Comparison of ENCODE assay signal across 8 cellular contexts in genomic region chr2:197515277-197515797, GRCh38. TPM values are rescaled to one million over a fixed set of nuclear protein-coding genes. Genes with fewer than 3 reads are reported as not detected.
A peak's percentile ranks its signal among the peaks of the same experiment; 100 is the strongest.
DNase-seq lines count a peak whose midpoint lies in the region; ATAC-seq and TF ChIP-seq lines count a peak whose summit lies in the region.

No MANE protein-coding gene starts in this region.

- H3K27me3 ChIP-seq in IMR-90 (ENCODE audit: control insufficient read depth, insufficient read depth, low read length) (no peaks in the 10 kb centered on the region), skeletal muscle satellite cell (ENCODE audit: control insufficient read depth, insufficient read depth, low read length) (no peaks in the 10 kb centered on the region)

- DNase-seq in IMR-90: peak; percentile 31
- DNase-seq in activated CD8-positive, alpha-beta T cell treated with anti-CD3 and anti-CD28 coated beads, Interleukin-2, amount 10 ng/mL, durations not matched to agents 7 days and 5 days: no peak
- DNase-seq in left ventricle myocardium superior: no peak
- DNase-seq in T1000 (lab: John Stamatoyannopoulos, UW): no peak
- DNase-seq in GDM1 (lab: John Stamatoyannopoulos, UW): no peak

- dilution Hi-C loops in IMR-90 (cut with HindIII; ENCODE audit: low sequenced_read_pairs, unreplicated experiment): no loop called here

- H4K5ac ChIP-seq in IMR-90 (ENCODE audit: low read depth, low read length): peak overlapping the region; percentile 37

- H3K9me3 ChIP-seq in IMR-90 (ENCODE audit: control insufficient read depth, insufficient read depth, low read length) (no peaks in the 10 kb centered on the region), skeletal muscle satellite cell (replicated peaks; ENCODE audit: low read length) (no peaks in the 10 kb centered on the region)

- peaks cover 3% of the 10 kb centered on the region for H3K9me3 Mint-ChIP-seq in activated CD8-positive, alpha-beta T cell treated with anti-CD3 and anti-CD28 coated beads, Interleukin-2, amount 10 ng/mL, durations not matched to agents 7 days and 5 days (ENCODE audit: insufficient read depth)

- peak overlapping the region; percentile 91 for H3K27ac Mint-ChIP-seq in activated CD8-positive, alpha-beta T cell treated with anti-CD3 and anti-CD28 coated beads, Interleukin-2, amount 10 ng/mL, durations not matched to agents 7 days and 5 days

- H3K56ac ChIP-seq in IMR-90 (ENCODE audit: extremely low read depth, insufficient read depth, low read length): peak overlapping the region; percentile 58

- peak overlapping the region; percentile 90 for H3K4ac ChIP-seq in IMR-90 (ENCODE audit: low read depth, low read length)

- TF ChIP-seq CTCF in C4-2B (conservative IDR thresholded peaks at IDR 0.05) (no peak), IMR-90 (conservative IDR thresholded peaks at IDR 0.05; ENCODE audit: low read depth, low read length) (no peak)

- no TSS peak for BruUV-seq in IMR-90 (replicated peaks; lab: Mats Ljungman, UMichigan)

- H3K27ac ChIP-seq in C4-2B (peak overlapping the region; percentile 100), IMR-90 (ENCODE audit: insufficient read depth, low read length) (peak overlapping the region; percentile 65)

- in situ Hi-C loops in IMR-90 (cut with MboI; ENCODE audit: low sequenced_read_pairs): loop anchor here (10.0 kb wide), 1 partner anchor 189 kb away; the partner anchor contains the start of gene MARS2

- peak overlapping the region; percentile 89 for H3K14ac ChIP-seq in IMR-90 (replicated peaks; ENCODE audit: low read depth, low read length)

- H3K23ac ChIP-seq in IMR-90 (ENCODE audit: low read depth, low read length): peak overlapping the region; percentile 79

- H3K18ac ChIP-seq in IMR-90 (ENCODE audit: low read depth, low read length): peak overlapping the region; percentile 21

- H3K4me1 ChIP-seq in IMR-90 (ENCODE audit: control insufficient read depth, insufficient read depth, low read length): peaks cover 4% of the 10 kb centered on the region; the same call in 1 of the 2 replicates
- H3K4me1 ChIP-seq in skeletal muscle satellite cell (ENCODE audit: control insufficient read depth, insufficient read depth, low read length): peaks cover 14% of the 10 kb centered on the region

- H4K91ac ChIP-seq in IMR-90 (ENCODE audit: insufficient read depth, low read depth, low read length): peak overlapping the region; percentile 70

- POLR2A ChIA-PET in IMR-90 (lab: Charles Lee; ENCODE audit: unreplicated experiment): interaction anchor here (0.6 kb wide), 1 partner anchor 16 kb away, joined by 3 read pairs; the partner anchor contains the start of gene HSPD1
- POLR2A ChIA-PET in activated CD8-positive, alpha-beta T cell treated with anti-CD3 and anti-CD28 coated beads, Interleukin-2, amount 10 ng/mL, durations not matched to agents 7 days and 5 days (lab: Charles Lee): interaction anchor here (0.7 to 5.8 kb wide), 9 partner anchors 10 to 190 kb away, joined by 3 to 134 read pairs (median 5); partner anchors contain the start of genes COQ10B, HSPD1, HSPE1 and MARS2

- H3K4me2 ChIP-seq in IMR-90 (ENCODE audit: low read depth, low read length): peak overlapping the region; percentile 83
- peak overlapping the region; percentile 85 for H3K4me2 ChIP-seq in skeletal muscle satellite cell (ENCODE audit: low read length)

- intact Hi-C loops in IMR-90 (cut with micrococcal nuclease): loop anchor here (5.0 kb wide), 2 partner anchors 157 to 192 kb away; partner anchors contain the start of gene MARS2
- intact Hi-C loops in left ventricle myocardium superior (cut with micrococcal nuclease): no loop called here

- H3K4me3 Mint-ChIP-seq in activated CD8-positive, alpha-beta T cell treated with anti-CD3 and anti-CD28 coated beads, Interleukin-2, amount 10 ng/mL, durations not matched to agents 7 days and 5 days: peak overlapping the region; percentile 91

- H4K8ac ChIP-seq in IMR-90 (ENCODE audit: low read depth in 2 of 2, low read length in 2 of 2): peak overlapping the region; percentile 40 to 87

- H3K4me3 ChIP-seq in IMR-90 (ENCODE audit: insufficient read depth, low read depth, low read length): peak overlapping the region; percentile 80
- H3K4me3 ChIP-seq in skeletal muscle satellite cell (ENCODE audit: low read length): peak overlapping the region; percentile 89

- H2BK5ac ChIP-seq in IMR-90 (ENCODE audit: low read depth, low read length, poor library complexity, severe bottlenecking): peak overlapping the region; percentile 83

- peaks cover 33% of the 10 kb centered on the region for H3K4me1 Mint-ChIP-seq in activated CD8-positive, alpha-beta T cell treated with anti-CD3 and anti-CD28 coated beads, Interleukin-2, amount 10 ng/mL, durations not matched to agents 7 days and 5 days (ENCODE audit: low read depth)

- CTCF ChIA-PET in IMR-90 (lab: Yijun Ruan, JAX): no interaction called here
- CTCF ChIA-PET in activated CD8-positive, alpha-beta T cell treated with anti-CD3 and anti-CD28 coated beads, Interleukin-2, amount 10 ng/mL, durations not matched to agents 7 days and 5 days (lab: Charles Lee): interaction anchor here (2.4 kb wide), 1 partner anchor 14 kb away, joined by 15 read pairs; the partner anchor contains the start of genes HSPD1 and HSPE1

- H2AK5ac ChIP-seq in IMR-90 (ENCODE audit: low read depth, low read length): no peak overlapping the region

- peaks cover under 1% of the 10 kb centered on the region; the same call in 1 of the 2 replicates for H4K20me1 ChIP-seq in IMR-90 (ENCODE audit: insufficient read depth, low read length)

- H2AFZ ChIP-seq in IMR-90 (replicated peaks; ENCODE audit: low read length, poor library complexity): peak overlapping the region; percentile 95

- H3K36me3 ChIP-seq in IMR-90 (ENCODE audit: control insufficient read depth, insufficient read depth, low read length): no peaks in the 10 kb centered on the region
- no peaks in the 10 kb centered on the region for H3K36me3 ChIP-seq in skeletal muscle satellite cell (ENCODE audit: insufficient read depth, low read length)

- peak; percentile 10 for ATAC-seq in GM19351 (IDR thresholded peaks at IDR 0.05; ENCODE audit: unreplicated experiment)
- ATAC-seq in IMR-90 (ENCODE audit: low read depth): no peak
- peak; percentile 6 for ATAC-seq in activated CD8-positive, alpha-beta T cell treated with anti-CD3 and anti-CD28 coated beads, Interleukin-2, amount 10 ng/mL, durations not matched to agents 7 days and 5 days
- peak; percentile 1 for ATAC-seq in left ventricle myocardium superior

- H2AK9ac ChIP-seq in IMR-90 (replicated peaks; ENCODE audit: low read depth, low read length, poor library complexity): peak overlapping the region; percentile 99

- H2BK20ac ChIP-seq in IMR-90 (ENCODE audit: low read depth, low read length): no peak overlapping the region

- H2BK15ac ChIP-seq in IMR-90 (ENCODE audit: low read depth, low read length): peak overlapping the region; percentile 2; the same call in 1 of the 3 replicates

- no peaks in the 10 kb centered on the region for H3K27me3 Mint-ChIP-seq in activated CD8-positive, alpha-beta T cell treated with anti-CD3 and anti-CD28 coated beads, Interleukin-2, amount 10 ng/mL, durations not matched to agents 7 days and 5 days (ENCODE audit: low read depth)

- 0 out of 4 replicates have a peak, but pooled peaks cover 0 to 8% of the 10 kb centered on the region in 2 experiments for H3K79me1 ChIP-seq in IMR-90 (ENCODE audit: low read depth in 1 of 2, low read length in 2 of 2)

- H3K36me3 Mint-ChIP-seq in activated CD8-positive, alpha-beta T cell treated with anti-CD3 and anti-CD28 coated beads, Interleukin-2, amount 10 ng/mL, durations not matched to agents 7 days and 5 days (ENCODE audit: low read depth): peaks cover 13% of the 10 kb centered on the region

- peak overlapping the region; percentile 70 for H2BK120ac ChIP-seq in IMR-90 (ENCODE audit: low read depth, low read length)

- WGBS in IMR-90 (ENCODE audit: extremely low coverage in 2 of 2, insufficient read length in 1 of 2), 2 experiments: 3% methylated on average over 21 of the region's 24 CpGs; no CpG with 5 or more reads in 1 of the 2 experiments

- no peak for TF ChIP-seq POLR2A in IMR-90 (IDR thresholded peaks at IDR 0.05; ENCODE audit: low read depth, low read length)

- 0 out of 2 replicates have a peak, but pooled peaks cover 1% of the 10 kb centered on the region for H3K9me1 ChIP-seq in IMR-90 (ENCODE audit: insufficient read depth, low read length)

- H3K9ac ChIP-seq in IMR-90 (ENCODE audit: low read depth, low read length) (peak overlapping the region; percentile 80), skeletal muscle satellite cell (ENCODE audit: low read depth, low read length) (peak overlapping the region; percentile 97)

- no peak for TF ChIP-seq RAD21 in IMR-90 (IDR thresholded peaks at IDR 0.05; ENCODE audit: low read length)

TF ChIP-seq in IMR-90, 13 proteins besides CTCF, POLR2A, EP300 and RAD21 (continues in another document):
- TF ChIP-seq CEBPB (IDR thresholded peaks at IDR 0.05; ENCODE audit: low read depth, low read length) (no peak), FOS (IDR thresholded peaks at IDR 0.05; ENCODE audit: low read depth, low read length) (no peak), BHLHE40 (IDR thresholded peaks at IDR 0.05; ENCODE audit: low read depth, low read length) (no peak)

RNA-seq across cellular contexts. Expression of gene MOB4, which starts 0.5 kb away (rescaled TPM):
- total RNA-seq in IMR-90 (2012; rRNA removed) (34.8 and 69.4 TPM in 2 replicates), left ventricle myocardium superior (33.0 TPM)
- polyA plus RNA-seq in IMR-90 (2012; rRNA removed): 29.3 and 36.0 TPM in 2 replicates
- 5.9 and 7.6 TPM in 2 replicates for polyA plus RNA-seq in IMR-90 (2012; cell fraction: cytosol; rRNA removed)
- polyA plus RNA-seq in IMR-90 (2012; cell fraction: nucleus; rRNA removed; ENCODE audit: low replicate concordance): 1.5 and 8.2 TPM in 2 replicates
- 10 to 100 TPM; 16.5 to 21.3 TPM for total RNA-seq in activated CD8-positive, alpha-beta T cell treated with anti-CD3 and anti-CD28 coated beads, Interleukin-2, amount 10 ng/mL, durations not matched to agents 7 days and 5 days
- 28.8 and 33.0 TPM in 2 replicates for total RNA-seq in skeletal muscle satellite cell (2012; rRNA removed)

RNA-seq across cellular contexts. Expression of gene HSPE1, which starts 15.2 kb away (rescaled TPM):
- total RNA-seq in IMR-90 (2012; rRNA removed) (13.3 and 60.3 TPM in 2 replicates), left ventricle myocardium superior (118 TPM)
- polyA plus RNA-seq in IMR-90 (2012; rRNA removed): 93.6 and 106 TPM in 2 replicates
- polyA plus RNA-seq in IMR-90 (2012; cell fraction: cytosol; rRNA removed): 15.7 and 19.2 TPM in 2 replicates
- 9.3 and 26.8 TPM in 2 replicates for polyA plus RNA-seq in IMR-90 (2012; cell fraction: nucleus; rRNA removed; ENCODE audit: low replicate concordance)
- 100 to 1,000 TPM; 153 to 162 TPM for total RNA-seq in activated CD8-positive, alpha-beta T cell treated with anti-CD3 and anti-CD28 coated beads, Interleukin-2, amount 10 ng/mL, durations not matched to agents 7 days and 5 days
- 124 and 140 TPM in 2 replicates for total RNA-seq in skeletal muscle satellite cell (2012; rRNA removed)

RNA-seq across cellular contexts. Expression of gene HSPD1, which starts 15.7 kb away (rescaled TPM):
- total RNA-seq in IMR-90 (2012; rRNA removed) (171 and 374 TPM in 2 replicates), left ventricle myocardium superior (152 TPM)
- 147 and 171 TPM in 2 replicates for polyA plus RNA-seq in IMR-90 (2012; rRNA removed)
- 45.0 and 57.1 TPM in 2 replicates for polyA plus RNA-seq in IMR-90 (2012; cell fraction: cytosol; rRNA removed)
- polyA plus RNA-seq in IMR-90 (2012; cell fraction: nucleus; rRNA removed; ENCODE audit: low replicate concordance): 32.5 and 93.3 TPM in 2 replicates
- 100 to 1,000 TPM; 322 to 336 TPM for total RNA-seq in activated CD8-positive, alpha-beta T cell treated with anti-CD3 and anti-CD28 coated beads, Interleukin-2, amount 10 ng/mL, durations not matched to agents 7 days and 5 days
- 263 and 281 TPM in 2 replicates for total RNA-seq in skeletal muscle satellite cell (2012; rRNA removed)
